3 cellular contexts compared by ENCODE assay signal in genomic region chr17:5929721-5930120, GRCh38.
"Had no signal": no experiment of that assay in that cellular context is flagged by ENCODE, and none has a peak within 500 bp of the region (broad histone marks: within the 10 kb centered on the region; RNA-seq: fewer than 3 reads in every experiment).

No MANE protein-coding gene starts in this region.

- ATAC-seq: GM12878 had no signal

- H3K4me3 ChIP-seq: GM12878 had no signal

- DNase-seq: GDM1, GF-D8 had no signal
